Comparison of ENCODE assay signal across 22 cellular contexts in the genomic region with DNA sequence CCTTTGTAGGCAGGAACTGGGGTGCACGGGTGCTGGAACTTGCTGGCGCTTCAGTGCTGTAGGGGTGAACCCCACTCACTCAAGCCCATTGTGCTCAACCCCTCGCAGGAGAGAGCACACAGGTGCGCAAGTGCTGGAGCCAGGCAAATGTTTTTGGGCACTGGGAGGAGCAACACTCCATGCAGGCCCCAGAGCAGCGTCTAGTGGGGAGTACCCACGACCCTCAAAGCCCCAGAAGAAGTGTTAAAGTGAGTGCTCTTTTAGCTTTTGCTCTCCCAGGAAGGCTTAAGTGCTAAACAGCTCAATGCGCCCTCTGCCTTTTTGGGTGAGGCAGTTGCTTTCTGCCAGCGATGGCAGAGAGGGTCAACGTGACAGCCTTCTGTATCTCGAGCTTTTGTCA.
"Had no signal": no experiment of that assay in that cellular context is flagged by ENCODE, and none has a peak within 500 bp of the region (broad histone marks: within the 10 kb centered on the region; RNA-seq: fewer than 3 reads in every experiment).

No MANE protein-coding gene starts in this region.

- H2AFZ ChIP-seq: neural progenitor cell had no signal

- H3K4me3 Mint-ChIP-seq: activated T-helper 17 cell treated with anti-CD3 and anti-CD28 coated beads, Interleukin-2, amount 50 U/mL, for 72 hours; central memory CD8-positive, alpha-beta T cell; memory B cell; naive thymus-derived CD8-positive, alpha-beta T cell; neural progenitor cell had no signal

- ATAC-seq: activated naive CD4-positive, alpha-beta T cell treated with anti-CD3 and anti-CD28 coated beads, Interleukin-2, amount 50 U/mL, for 72 hours; activated T-helper 17 cell treated with anti-CD3 and anti-CD28 coated beads, Interleukin-2, amount 50 U/mL, for 72 hours; gastrocnemius medialis; naive thymus-derived CD8-positive, alpha-beta T cell had no signal

- FAIRE-seq: islet of Langerhans had no signal

- H3K27me3 ChIP-seq: ascending aorta, brain microvascular endothelial cell, colonic mucosa, dorsolateral prefrontal cortex, esophagus squamous epithelium, gastrocnemius medialis, neural progenitor cell had no signal

- H3K27me3 Mint-ChIP-seq: activated T-helper 17 cell treated with anti-CD3 and anti-CD28 coated beads, Interleukin-2, amount 50 U/mL, for 72 hours; central memory CD8-positive, alpha-beta T cell; memory B cell; naive thymus-derived CD8-positive, alpha-beta T cell had no signal

- H3K36me3 ChIP-seq: ascending aorta, brain microvascular endothelial cell, colonic mucosa, esophagus squamous epithelium, gastrocnemius medialis, neural progenitor cell, thoracic aorta had no signal

- H3K9ac ChIP-seq: neural progenitor cell had no signal

- H3K36me3 Mint-ChIP-seq: memory B cell had no signal

- H3K4me2 ChIP-seq: neural progenitor cell had no signal

- H3K4me3 ChIP-seq: ascending aorta, colonic mucosa, dorsolateral prefrontal cortex, esophagus squamous epithelium, gastrocnemius medialis, neural progenitor cell, thoracic aorta had no signal

- DNase-seq: activated CD4-positive, CD25-positive, alpha-beta regulatory T cell treated with anti-CD3 and anti-CD28 coated beads, Interleukin-2, amount 50 U/mL, for 72 hours; activated T-cell treated with anti-CD3 and anti-CD28 coated beads, Interleukin-2, amount 50 U/mL, for 1 hour; brain microvascular endothelial cell; colonic mucosa; dorsolateral prefrontal cortex; esophagus squamous epithelium; gastrocnemius medialis; hippocampal formation; naive thymus-derived CD8-positive, alpha-beta T cell; retina; stimulated activated CD4-positive, alpha-beta T cell treated with anti-CD3 and anti-CD28 coated beads, Interleukin-4, amount 100 ng/mL, for 24 hours; stimulated activated naive CD4-positive, alpha-beta T cell treated with Interleukin-2 at 50 U/mL for 16 hours; T-helper 2 cell had no signal

- H3K9me3 ChIP-seq: ascending aorta, colonic mucosa, gastrocnemius medialis, thoracic aorta had no signal

- H3K27ac Mint-ChIP-seq: activated naive CD4-positive, alpha-beta T cell treated with anti-CD3 and anti-CD28 coated beads, Interleukin-2, amount 50 U/mL, for 72 hours; activated T-helper 17 cell treated with anti-CD3 and anti-CD28 coated beads, Interleukin-2, amount 50 U/mL, for 72 hours; memory B cell; naive thymus-derived CD8-positive, alpha-beta T cell; neural progenitor cell had no signal

- H3K4me1 ChIP-seq: ascending aorta, colonic mucosa, esophagus squamous epithelium, gastrocnemius medialis, neural progenitor cell had no signal

- H3K27ac ChIP-seq: ascending aorta, brain microvascular endothelial cell, colonic mucosa, dorsolateral prefrontal cortex, esophagus squamous epithelium, gastrocnemius medialis, neural progenitor cell, thoracic aorta, VCaP had no signal

- H3K4me1 Mint-ChIP-seq: activated T-helper 17 cell treated with anti-CD3 and anti-CD28 coated beads, Interleukin-2, amount 50 U/mL, for 72 hours; central memory CD8-positive, alpha-beta T cell; memory B cell; naive thymus-derived CD8-positive, alpha-beta T cell had no signal
